18 cellular contexts compared by ENCODE assay signal in the genomic region with DNA sequence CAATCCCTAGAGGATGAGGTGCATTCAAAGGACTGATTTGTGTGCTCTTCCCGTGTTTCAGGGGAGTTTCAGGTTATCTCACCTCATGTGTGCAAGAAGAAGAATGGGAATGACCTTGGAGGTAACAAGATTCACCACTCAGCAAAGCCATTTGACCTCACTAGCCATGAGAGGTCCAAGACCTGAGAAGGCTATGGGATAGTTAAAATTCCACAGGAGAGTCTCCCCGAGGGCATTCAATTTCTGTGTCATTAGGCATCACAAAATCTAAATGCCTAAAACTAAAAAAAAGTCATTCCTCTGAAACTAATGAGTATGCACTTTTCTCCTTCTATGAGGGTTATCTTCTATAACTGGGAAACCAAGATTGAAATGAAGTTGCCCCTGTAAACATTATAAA.
DNase-seq lines count a peak whose midpoint lies in the region; ATAC-seq, FAIRE-seq and TF ChIP-seq lines count a peak whose summit lies in the region.
"Had no signal": no experiment of that assay in that cellular context is flagged by ENCODE, and none has a peak within 500 bp of the region (broad histone marks: within the 10 kb centered on the region; RNA-seq: fewer than 3 reads in every experiment).

No MANE protein-coding gene starts in this region.

- H3K27ac Mint-ChIP-seq in CD4-positive, alpha-beta T cell = no peak overlapping the region
- H3K27ac Mint-ChIP-seq: CD4-positive, alpha-beta memory T cell had no signal

- ATAC-seq in CD4-positive, alpha-beta T cell (ENCODE audit: poor library complexity) = no peak
- ATAC-seq in esophagus mucosa = no peak

- H3K4me1 ChIP-seq in endothelial cell of umbilical vein (ENCODE audit: control insufficient read depth, extremely low read depth, insufficient read depth, low read length) (peaks cover 10% of the 10 kb centered on the region), rectal smooth muscle tissue (ENCODE audit: control insufficient read depth, insufficient read depth, low read length) (peaks cover 39% of the 10 kb centered on the region)

- FAIRE-seq in H54 (lab: Jason Lieb, UNC) (peak; percentile 15), endothelial cell of umbilical vein (lab: Jason Lieb, UNC) (no peak)
- FAIRE-seq: A204.1, G401.6, GM12891, GM19239 had no signal

- no peaks in the 10 kb centered on the region for H3K9me3 ChIP-seq in endothelial cell of umbilical vein (replicated peaks; ENCODE audit: control insufficient read depth, insufficient read depth, low read length)
- H3K9me3 ChIP-seq in CD4-positive, alpha-beta T cell (ENCODE audit: control insufficient read depth, low read length) = no peaks in the 10 kb centered on the region

- H3K27me3 Mint-ChIP-seq in CD4-positive, alpha-beta T cell = peaks cover 42% of the 10 kb centered on the region

- H3K36me3 ChIP-seq in endothelial cell of umbilical vein (ENCODE audit: control insufficient read depth in 2 of 2, extremely low read depth in 1 of 2, insufficient read depth in 2 of 2, low read length in 2 of 2) (no peaks in the 10 kb centered on the region), rectal smooth muscle tissue (ENCODE audit: control insufficient read depth, insufficient read depth, low read length) (no peaks in the 10 kb centered on the region)

- CTCF ChIA-PET in endothelial cell of umbilical vein (lab: Charles Lee) = interaction anchor here (0.8 to 2.6 kb wide), 5 partner anchors 8 to 431 kb away, joined by 3 to 12 read pairs (median 4); no protein-coding TSS in a partner anchor
- CTCF ChIA-PET in CD4-positive, alpha-beta T cell (lab: Charles Lee) = no interaction called here

- H2AFZ ChIP-seq in endothelial cell of umbilical vein (ENCODE audit: low read depth, low read length) = no peak overlapping the region
- H2AFZ ChIP-seq: GM23248 had no signal

- H3K9me3 Mint-ChIP-seq in CD4-positive, alpha-beta T cell = peaks cover 4% of the 10 kb centered on the region

- H3K27me3 ChIP-seq in endothelial cell of umbilical vein (ENCODE audit: control insufficient read depth in 2 of 2, insufficient read depth in 2 of 2, low read length in 2 of 2) = peaks cover 0 to 9% of the 10 kb centered on the region in 2 experiments
- H3K27me3 ChIP-seq in rectal smooth muscle tissue (ENCODE audit: control insufficient read depth, insufficient read depth, low read length) = no peaks in the 10 kb centered on the region
- H3K27me3 ChIP-seq in CD4-positive, alpha-beta T cell (ENCODE audit: control insufficient read depth, insufficient read depth, low read length) = peaks cover 16% of the 10 kb centered on the region

- H3K36me3 Mint-ChIP-seq in CD4-positive, alpha-beta T cell (ENCODE audit: low read depth) = no peaks in the 10 kb centered on the region
- H3K36me3 Mint-ChIP-seq: CD4-positive, alpha-beta memory T cell had no signal

- H3K4me1 Mint-ChIP-seq in CD4-positive, alpha-beta T cell (ENCODE audit: low read depth) = no peaks in the 10 kb centered on the region
- H3K4me1 Mint-ChIP-seq: CD4-positive, alpha-beta memory T cell had no signal

- no peaks in the 10 kb centered on the region for H3K79me2 ChIP-seq in endothelial cell of umbilical vein (ENCODE audit: control insufficient read depth, insufficient read depth, low read length)

- H3K9me1 ChIP-seq in endothelial cell of umbilical vein (replicated peaks; ENCODE audit: control insufficient read depth, extremely low read depth, insufficient read depth, low read length) = no peaks in the 10 kb centered on the region

- H3K27ac ChIP-seq in endothelial cell of umbilical vein (ENCODE audit: insufficient read depth, low read depth, low read length) (no peak overlapping the region), rectal smooth muscle tissue (ENCODE audit: low read depth, low read length) (peak overlapping the region; percentile 87)
- H3K27ac ChIP-seq in CD4-positive, alpha-beta T cell (ENCODE audit: low read depth, low read length) = no peak overlapping the region
- H3K27ac ChIP-seq: C4-2B, GM23248, HL-60 had no signal

- peak overlapping the region; percentile 73 for H3K4me2 ChIP-seq in endothelial cell of umbilical vein (ENCODE audit: insufficient read depth, low read length)

- no peak for DNase-seq in H54 (ENCODE audit: insufficient read length, low spot score)
- DNase-seq in endothelial cell of umbilical vein (ENCODE audit: low read depth, low spot score) = no peak
- DNase-seq in CD4-positive, alpha-beta T cell = no peak
- DNase-seq in SK-N-DZ (ENCODE audit: low spot score) = no peak
- DNase-seq in NK-92 treated with Interleukin-12 subunit alpha and Interleukin-12 subunit beta, amount 100 ng/mL, for 24 hours (lab: John Stamatoyannopoulos, UW) = no peak
- DNase-seq: AML-193; CD4-positive, alpha-beta memory T cell; DMS79 treated with DMSO at 0.1 percent for 48 hours; GM23248; HCEC 1CT had no signal

- H3K4me3 ChIP-seq in endothelial cell of umbilical vein (replicated peaks in 1 of 3; ENCODE audit: insufficient read depth in 1 of 3, low read depth in 1 of 3, low read length in 3 of 3) (no peak overlapping the region), rectal smooth muscle tissue (ENCODE audit: low read length) (no peak overlapping the region)
- H3K4me3 ChIP-seq: GM23248 had no signal

- H3K9ac ChIP-seq in endothelial cell of umbilical vein (replicated peaks; ENCODE audit: extremely low read depth, insufficient read depth, low read length) = no peak overlapping the region
- H3K9ac ChIP-seq in rectal smooth muscle tissue (ENCODE audit: low read length) = no peak overlapping the region
- H3K9ac ChIP-seq: GM23248 had no signal

- dilution Hi-C loops in endothelial cell of umbilical vein (cut with MboI; ENCODE audit: extremely low pct_ligation_motif_present, low sequenced_read_pairs) = no loop called here

- no peak overlapping the region for H3K4me3 Mint-ChIP-seq in CD4-positive, alpha-beta T cell
- H3K4me3 Mint-ChIP-seq: CD4-positive, alpha-beta memory T cell had no signal

- BruUV-seq in endothelial cell of umbilical vein (replicated peaks; lab: Mats Ljungman, UMichigan) = TSS peak; percentile 48

- intact Hi-C loops in endothelial cell of umbilical vein (cut with micrococcal nuclease) = no loop called here
- intact Hi-C loops in CD4-positive, alpha-beta T cell (cut with DNase I, micrococcal nuclease) = no loop called here

- POLR2A ChIA-PET in endothelial cell of umbilical vein (lab: Charles Lee) = no interaction called here
- POLR2A ChIA-PET in CD4-positive, alpha-beta T cell (lab: Charles Lee) = no interaction called here

- TF ChIP-seq POLR2A in H54 (IDR thresholded peaks at IDR 0.05; ENCODE audit: low read depth, low read length) (no peak), endothelial cell of umbilical vein (IDR thresholded peaks at IDR 0.05; ENCODE audit: low read depth, low read length) (no peak)

- H4K20me1 ChIP-seq in endothelial cell of umbilical vein (replicated peaks; ENCODE audit: control insufficient read depth, extremely low read depth, insufficient read depth, low read length) = no peaks in the 10 kb centered on the region

- no peak for TF ChIP-seq CTCF in endothelial cell of umbilical vein (IDR thresholded peaks at IDR 0.05; ENCODE audit: extremely low read depth in 1 of 2, insufficient read depth in 1 of 2, low read depth in 1 of 2, low read length in 2 of 2)
- no peak for TF ChIP-seq CTCF in CD4-positive, alpha-beta T cell (IDR thresholded peaks at IDR 0.05)

TF ChIP-seq in endothelial cell of umbilical vein, 7 proteins besides CTCF, POLR2A, EP300 and RAD21:
- TF ChIP-seq, protein P1, sequence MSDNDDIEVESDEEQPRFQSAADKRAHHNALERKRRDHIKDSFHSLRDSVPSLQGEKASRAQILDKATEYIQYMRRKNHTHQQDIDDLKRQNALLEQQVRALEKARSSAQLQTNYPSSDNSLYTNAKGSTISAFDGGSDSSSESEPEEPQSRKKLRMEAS (IDR thresholded peaks at IDR 0.05; ENCODE audit: insufficient read depth, insufficient read length) = no peak
- TF ChIP-seq GATA2 (IDR thresholded peaks at IDR 0.05; ENCODE audit: insufficient read depth, insufficient read length, low read depth, low read length) (no peak), EZH2 (IDR thresholded peaks at IDR 0.05; ENCODE audit: borderline replicate concordance, low read depth, low read length, severe bottlenecking) (no peak), FOS (IDR thresholded peaks at IDR 0.05; ENCODE audit: borderline replicate concordance, insufficient read depth, low read length) (no peak), JUN (IDR thresholded peaks at IDR 0.05; ENCODE audit: borderline replicate concordance, insufficient read depth, insufficient read length, low read depth) (no peak)
